17 cellular contexts compared by ENCODE assay signal in genomic region chr11:113736323-113736722, GRCh38. TPM values are rescaled to one million over a fixed set of nuclear protein-coding genes. Genes with fewer than 3 reads are reported as not detected.
DNase-seq lines count a peak whose midpoint lies in the region; ATAC-seq and TF ChIP-seq lines count a peak whose summit lies in the region.
"Had no signal": no experiment of that assay in that cellular context is flagged by ENCODE, and none has a peak within 500 bp of the region (broad histone marks: within the 10 kb centered on the region; RNA-seq: fewer than 3 reads in every experiment).

No MANE protein-coding gene starts in this region.

- no peak overlapping the region for H3K4me3 Mint-ChIP-seq in activated CD8-positive, alpha-beta T cell treated with anti-CD3 and anti-CD28 coated beads for 36 hours
- H3K4me3 Mint-ChIP-seq in activated CD8-positive, alpha-beta T cell treated with anti-CD3 and anti-CD28 coated beads, Interleukin-2, amount 10 ng/mL, durations not matched to agents 7 days and 5 days, result no peak overlapping the region
- no peak overlapping the region for H3K4me3 Mint-ChIP-seq in activated naive CD8-positive, alpha-beta T cell treated with anti-CD3 and anti-CD28 coated beads, Interleukin-2, amount 50 U/mL, for 24 hours
- H3K4me3 Mint-ChIP-seq in activated naive CD8-positive, alpha-beta T cell treated with anti-CD3 and anti-CD28 coated beads for 36 hours, result no peak overlapping the region
- H3K4me3 Mint-ChIP-seq in T-helper 2 cell treated with Interferon-gamma antibody and Interleukin-4, amounts not matched to agents 5 μg/mL and 100 μg/mL, for 36 hours, result no peak overlapping the region
- H3K4me3 Mint-ChIP-seq: CD8-positive, alpha-beta memory T cell had no signal

- intact Hi-C loops in activated CD8-positive, alpha-beta T cell treated with anti-CD3 and anti-CD28 coated beads for 36 hours (cut with micrococcal nuclease), result no loop called here

- peaks cover 44% of the 10 kb centered on the region for H3K36me3 Mint-ChIP-seq in activated CD8-positive, alpha-beta T cell treated with anti-CD3 and anti-CD28 coated beads for 36 hours (ENCODE audit: low read depth)
- H3K36me3 Mint-ChIP-seq in activated CD8-positive, alpha-beta T cell treated with anti-CD3 and anti-CD28 coated beads, Interleukin-2, amount 10 ng/mL, durations not matched to agents 7 days and 5 days (ENCODE audit: low read depth), result peaks cover 50% of the 10 kb centered on the region
- H3K36me3 Mint-ChIP-seq in activated naive CD8-positive, alpha-beta T cell treated with anti-CD3 and anti-CD28 coated beads, Interleukin-2, amount 50 U/mL, for 24 hours (ENCODE audit: low read depth), result peaks cover 55% of the 10 kb centered on the region
- peaks cover 29% of the 10 kb centered on the region for H3K36me3 Mint-ChIP-seq in activated naive CD8-positive, alpha-beta T cell treated with anti-CD3 and anti-CD28 coated beads for 36 hours
- peaks cover 43% of the 10 kb centered on the region for H3K36me3 Mint-ChIP-seq in T-helper 2 cell treated with Interferon-gamma antibody and Interleukin-4, amounts not matched to agents 5 μg/mL and 100 μg/mL, for 36 hours (ENCODE audit: low read depth)

- POLR2A ChIA-PET in activated CD8-positive, alpha-beta T cell treated with anti-CD3 and anti-CD28 coated beads for 36 hours (lab: Charles Lee), result no interaction called here
- POLR2A ChIA-PET in activated CD8-positive, alpha-beta T cell treated with anti-CD3 and anti-CD28 coated beads, Interleukin-2, amount 10 ng/mL, durations not matched to agents 7 days and 5 days (lab: Charles Lee), result no interaction called here

- H3K4me1 Mint-ChIP-seq in activated CD8-positive, alpha-beta T cell treated with anti-CD3 and anti-CD28 coated beads for 36 hours (ENCODE audit: low read depth), result peaks cover 9% of the 10 kb centered on the region
- H3K4me1 Mint-ChIP-seq in activated CD8-positive, alpha-beta T cell treated with anti-CD3 and anti-CD28 coated beads, Interleukin-2, amount 10 ng/mL, durations not matched to agents 7 days and 5 days (ENCODE audit: low read depth), result no peaks in the 10 kb centered on the region
- H3K4me1 Mint-ChIP-seq in activated naive CD8-positive, alpha-beta T cell treated with anti-CD3 and anti-CD28 coated beads, Interleukin-2, amount 50 U/mL, for 24 hours, result no peaks in the 10 kb centered on the region
- peaks cover 3% of the 10 kb centered on the region for H3K4me1 Mint-ChIP-seq in activated naive CD8-positive, alpha-beta T cell treated with anti-CD3 and anti-CD28 coated beads for 36 hours
- peaks cover 1% of the 10 kb centered on the region for H3K4me1 Mint-ChIP-seq in T-helper 2 cell treated with Interferon-gamma antibody and Interleukin-4, amounts not matched to agents 5 μg/mL and 100 μg/mL, for 36 hours (ENCODE audit: low read depth)
- H3K4me1 Mint-ChIP-seq: CD8-positive, alpha-beta memory T cell had no signal

- no peak overlapping the region for H3K4me3 ChIP-seq in fibroblast of mammary gland (ENCODE audit: control insufficient read depth, low read depth, low read length)
- H3K4me3 ChIP-seq: BLaER1, HAP-1 had no signal

- peak; percentile 30 for ATAC-seq in activated CD8-positive, alpha-beta T cell treated with anti-CD3 and anti-CD28 coated beads for 36 hours
- no peak for ATAC-seq in activated CD8-positive, alpha-beta T cell treated with anti-CD3 and anti-CD28 coated beads, Interleukin-2, amount 10 ng/mL, durations not matched to agents 7 days and 5 days
- ATAC-seq in activated naive CD8-positive, alpha-beta T cell treated with anti-CD3 and anti-CD28 coated beads, Interleukin-2, amount 50 U/mL, for 24 hours, result peak; percentile 80
- peak; percentile 65 for ATAC-seq in stimulated activated naive CD8-positive, alpha-beta T cell treated with anti-CD3 and anti-CD28 coated beads, Interleukin-15, Interleukin-2, amounts not matched to agents 100 U/mL and 50 U/mL, for 24 hours

- no peaks in the 10 kb centered on the region for H3K27me3 Mint-ChIP-seq in activated CD8-positive, alpha-beta T cell treated with anti-CD3 and anti-CD28 coated beads for 36 hours
- H3K27me3 Mint-ChIP-seq in activated CD8-positive, alpha-beta T cell treated with anti-CD3 and anti-CD28 coated beads, Interleukin-2, amount 10 ng/mL, durations not matched to agents 7 days and 5 days (ENCODE audit: low read depth), result no peaks in the 10 kb centered on the region
- no peaks in the 10 kb centered on the region for H3K27me3 Mint-ChIP-seq in activated naive CD8-positive, alpha-beta T cell treated with anti-CD3 and anti-CD28 coated beads, Interleukin-2, amount 50 U/mL, for 24 hours
- no peaks in the 10 kb centered on the region for H3K27me3 Mint-ChIP-seq in activated naive CD8-positive, alpha-beta T cell treated with anti-CD3 and anti-CD28 coated beads for 36 hours
- H3K27me3 Mint-ChIP-seq in T-helper 2 cell treated with Interferon-gamma antibody and Interleukin-4, amounts not matched to agents 5 μg/mL and 100 μg/mL, for 36 hours (ENCODE audit: low read depth), result no peaks in the 10 kb centered on the region
- H3K27me3 Mint-ChIP-seq: CD8-positive, alpha-beta memory T cell had no signal

- no peak for DNase-seq in activated CD8-positive, alpha-beta T cell treated with anti-CD3 and anti-CD28 coated beads for 36 hours
- DNase-seq in activated CD8-positive, alpha-beta T cell treated with anti-CD3 and anti-CD28 coated beads, Interleukin-2, amount 10 ng/mL, durations not matched to agents 7 days and 5 days, result no peak
- no peak for DNase-seq in activated naive CD8-positive, alpha-beta T cell treated with anti-CD3 and anti-CD28 coated beads, Interleukin-2, amount 50 U/mL, for 24 hours
- no peak for DNase-seq in activated naive CD8-positive, alpha-beta T cell treated with anti-CD3 and anti-CD28 coated beads for 36 hours
- DNase-seq in fibroblast of mammary gland (ENCODE audit: low read depth) (peak; percentile 17), hypothalamus (lab: John Stamatoyannopoulos, UW) (no peak)
- DNase-seq in stimulated activated naive CD8-positive, alpha-beta T cell treated with anti-CD3 and anti-CD28 coated beads, Interleukin-15, Interleukin-2, amounts not matched to agents 100 U/mL and 50 U/mL, for 24 hours, result no peak
- no peak for DNase-seq in T-helper 2 cell treated with Interferon-gamma antibody and Interleukin-4, amounts not matched to agents 5 μg/mL and 100 μg/mL, for 36 hours (ENCODE audit: low spot score)
- DNase-seq: 8988T; AML-193; Caco-2; CD8-positive, alpha-beta memory T cell; DMS53 had no signal

- H3K9me3 Mint-ChIP-seq in activated CD8-positive, alpha-beta T cell treated with anti-CD3 and anti-CD28 coated beads for 36 hours, result no peaks in the 10 kb centered on the region
- no peaks in the 10 kb centered on the region for H3K9me3 Mint-ChIP-seq in activated CD8-positive, alpha-beta T cell treated with anti-CD3 and anti-CD28 coated beads, Interleukin-2, amount 10 ng/mL, durations not matched to agents 7 days and 5 days (ENCODE audit: insufficient read depth)
- H3K9me3 Mint-ChIP-seq in activated naive CD8-positive, alpha-beta T cell treated with anti-CD3 and anti-CD28 coated beads, Interleukin-2, amount 50 U/mL, for 24 hours, result no peaks in the 10 kb centered on the region
- no peaks in the 10 kb centered on the region for H3K9me3 Mint-ChIP-seq in activated naive CD8-positive, alpha-beta T cell treated with anti-CD3 and anti-CD28 coated beads for 36 hours
- no peaks in the 10 kb centered on the region for H3K9me3 Mint-ChIP-seq in T-helper 2 cell treated with Interferon-gamma antibody and Interleukin-4, amounts not matched to agents 5 μg/mL and 100 μg/mL, for 36 hours
- H3K9me3 Mint-ChIP-seq: CD8-positive, alpha-beta memory T cell had no signal

- CTCF ChIA-PET in activated CD8-positive, alpha-beta T cell treated with anti-CD3 and anti-CD28 coated beads for 36 hours (lab: Charles Lee), result no interaction called here
- CTCF ChIA-PET in activated CD8-positive, alpha-beta T cell treated with anti-CD3 and anti-CD28 coated beads, Interleukin-2, amount 10 ng/mL, durations not matched to agents 7 days and 5 days (lab: Charles Lee), result no interaction called here

- TF ChIP-seq CTCF in activated CD8-positive, alpha-beta T cell treated with anti-CD3 and anti-CD28 coated beads for 36 hours (IDR thresholded peaks at IDR 0.05), result no peak
- TF ChIP-seq CTCF in fibroblast of mammary gland (conservative IDR thresholded peaks at IDR 0.05; ENCODE audit: control insufficient read depth, insufficient read depth, low read depth, low read length), result no peak

- H3K27ac Mint-ChIP-seq in activated CD8-positive, alpha-beta T cell treated with anti-CD3 and anti-CD28 coated beads for 36 hours, result peak overlapping the region; percentile 57
- H3K27ac Mint-ChIP-seq in activated CD8-positive, alpha-beta T cell treated with anti-CD3 and anti-CD28 coated beads, Interleukin-2, amount 10 ng/mL, durations not matched to agents 7 days and 5 days, result no peak overlapping the region
- peak overlapping the region; percentile 39 for H3K27ac Mint-ChIP-seq in activated naive CD8-positive, alpha-beta T cell treated with anti-CD3 and anti-CD28 coated beads, Interleukin-2, amount 50 U/mL, for 24 hours
- no peak overlapping the region for H3K27ac Mint-ChIP-seq in activated naive CD8-positive, alpha-beta T cell treated with anti-CD3 and anti-CD28 coated beads for 36 hours
- H3K27ac Mint-ChIP-seq in T-helper 2 cell treated with Interferon-gamma antibody and Interleukin-4, amounts not matched to agents 5 μg/mL and 100 μg/mL, for 36 hours, result no peak overlapping the region
- H3K27ac Mint-ChIP-seq: CD8-positive, alpha-beta memory T cell had no signal

RNA-seq across cellular contexts. Expression of gene TMPRSS5, which starts 30.2 kb away (rescaled TPM):
- total RNA-seq in activated CD8-positive, alpha-beta T cell treated with anti-CD3 and anti-CD28 coated beads for 36 hours, result 1 to 10 TPM in 1 of 2 experiments, under 1 TPM in 1; 0.85 to 1.0 TPM
- total RNA-seq in activated CD8-positive, alpha-beta T cell treated with anti-CD3 and anti-CD28 coated beads, Interleukin-2, amount 10 ng/mL, durations not matched to agents 7 days and 5 days, result under 1 TPM; 0.31 to 0.71 TPM
- total RNA-seq in activated naive CD8-positive, alpha-beta T cell treated with anti-CD3 and anti-CD28 coated beads for 36 hours, result under 1 TPM; 0.28 to 0.29 TPM

RNA-seq across cellular contexts. Expression of gene ZW10, which starts 37.2 kb away (rescaled TPM):
- total RNA-seq in activated CD8-positive, alpha-beta T cell treated with anti-CD3 and anti-CD28 coated beads for 36 hours, result 10 to 100 TPM; 15.2 to 15.5 TPM
- total RNA-seq in activated CD8-positive, alpha-beta T cell treated with anti-CD3 and anti-CD28 coated beads, Interleukin-2, amount 10 ng/mL, durations not matched to agents 7 days and 5 days, result 10 to 100 TPM; 21.0 to 21.5 TPM
- 10 to 100 TPM; 20.2 to 23.3 TPM for total RNA-seq in activated naive CD8-positive, alpha-beta T cell treated with anti-CD3 and anti-CD28 coated beads for 36 hours

RNA-seq across cellular contexts. Expression of gene CLDN25, which starts 43.3 kb away (rescaled TPM):
- total RNA-seq in activated CD8-positive, alpha-beta T cell treated with anti-CD3 and anti-CD28 coated beads for 36 hours, result not detected
- total RNA-seq in activated CD8-positive, alpha-beta T cell treated with anti-CD3 and anti-CD28 coated beads, Interleukin-2, amount 10 ng/mL, durations not matched to agents 7 days and 5 days, result not detected
- total RNA-seq in activated naive CD8-positive, alpha-beta T cell treated with anti-CD3 and anti-CD28 coated beads for 36 hours, result not detected
- total RNA-seq: Caco-2; CD8-positive, alpha-beta memory T cell; Daoy; H1 had no signal

Comparison
In these comparisons a context has a peak if more than half of its experiments do, and no peak if none do; other contexts are left out.
1. H3K27ac Mint-ChIP-seq: peak in activated CD8-positive, alpha-beta T cell treated with anti-CD3 and anti-CD28 coated beads for 36 hours (single experiment) and activated naive CD8-positive, alpha-beta T cell treated with anti-CD3 and anti-CD28 coated beads, Interleukin-2, amount 50 U/mL, for 24 hours (single experiment); none in activated CD8-positive, alpha-beta T cell treated with anti-CD3 and anti-CD28 coated beads, Interleukin-2, amount 10 ng/mL, durations not matched to agents 7 days and 5 days (single experiment), activated naive CD8-positive, alpha-beta T cell treated with anti-CD3 and anti-CD28 coated beads for 36 hours (single experiment) and T-helper 2 cell treated with Interferon-gamma antibody and Interleukin-4, amounts not matched to agents 5 μg/mL and 100 μg/mL, for 36 hours (single experiment).